1 cellular context compared by ENCODE assay signal in the genomic region with DNA sequence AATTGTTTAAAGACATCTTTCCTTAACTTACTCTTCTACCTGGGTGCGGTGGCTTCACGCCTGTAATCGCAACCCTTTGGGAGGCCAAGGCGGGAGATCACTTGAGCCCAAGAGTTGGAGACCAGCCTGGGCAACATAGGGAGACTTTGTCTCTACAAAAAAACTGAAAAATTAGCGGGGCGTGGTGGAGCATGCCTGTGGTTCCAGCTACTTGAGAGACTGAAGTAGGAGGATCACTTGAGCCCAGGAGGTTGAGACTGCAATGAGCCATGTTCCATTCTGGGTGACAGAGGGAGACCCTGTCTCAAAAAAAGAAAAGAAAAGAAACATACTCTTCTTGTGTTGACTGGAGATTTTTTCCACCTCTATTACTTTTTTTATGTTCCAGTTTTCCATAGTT.
TF ChIP-seq lines count a peak whose summit lies in the region.

No MANE protein-coding gene starts in this region.

TF ChIP-seq in GM23338, 12 proteins besides CTCF, POLR2A, EP300 and RAD21:
- TF ChIP-seq, protein P1, sequence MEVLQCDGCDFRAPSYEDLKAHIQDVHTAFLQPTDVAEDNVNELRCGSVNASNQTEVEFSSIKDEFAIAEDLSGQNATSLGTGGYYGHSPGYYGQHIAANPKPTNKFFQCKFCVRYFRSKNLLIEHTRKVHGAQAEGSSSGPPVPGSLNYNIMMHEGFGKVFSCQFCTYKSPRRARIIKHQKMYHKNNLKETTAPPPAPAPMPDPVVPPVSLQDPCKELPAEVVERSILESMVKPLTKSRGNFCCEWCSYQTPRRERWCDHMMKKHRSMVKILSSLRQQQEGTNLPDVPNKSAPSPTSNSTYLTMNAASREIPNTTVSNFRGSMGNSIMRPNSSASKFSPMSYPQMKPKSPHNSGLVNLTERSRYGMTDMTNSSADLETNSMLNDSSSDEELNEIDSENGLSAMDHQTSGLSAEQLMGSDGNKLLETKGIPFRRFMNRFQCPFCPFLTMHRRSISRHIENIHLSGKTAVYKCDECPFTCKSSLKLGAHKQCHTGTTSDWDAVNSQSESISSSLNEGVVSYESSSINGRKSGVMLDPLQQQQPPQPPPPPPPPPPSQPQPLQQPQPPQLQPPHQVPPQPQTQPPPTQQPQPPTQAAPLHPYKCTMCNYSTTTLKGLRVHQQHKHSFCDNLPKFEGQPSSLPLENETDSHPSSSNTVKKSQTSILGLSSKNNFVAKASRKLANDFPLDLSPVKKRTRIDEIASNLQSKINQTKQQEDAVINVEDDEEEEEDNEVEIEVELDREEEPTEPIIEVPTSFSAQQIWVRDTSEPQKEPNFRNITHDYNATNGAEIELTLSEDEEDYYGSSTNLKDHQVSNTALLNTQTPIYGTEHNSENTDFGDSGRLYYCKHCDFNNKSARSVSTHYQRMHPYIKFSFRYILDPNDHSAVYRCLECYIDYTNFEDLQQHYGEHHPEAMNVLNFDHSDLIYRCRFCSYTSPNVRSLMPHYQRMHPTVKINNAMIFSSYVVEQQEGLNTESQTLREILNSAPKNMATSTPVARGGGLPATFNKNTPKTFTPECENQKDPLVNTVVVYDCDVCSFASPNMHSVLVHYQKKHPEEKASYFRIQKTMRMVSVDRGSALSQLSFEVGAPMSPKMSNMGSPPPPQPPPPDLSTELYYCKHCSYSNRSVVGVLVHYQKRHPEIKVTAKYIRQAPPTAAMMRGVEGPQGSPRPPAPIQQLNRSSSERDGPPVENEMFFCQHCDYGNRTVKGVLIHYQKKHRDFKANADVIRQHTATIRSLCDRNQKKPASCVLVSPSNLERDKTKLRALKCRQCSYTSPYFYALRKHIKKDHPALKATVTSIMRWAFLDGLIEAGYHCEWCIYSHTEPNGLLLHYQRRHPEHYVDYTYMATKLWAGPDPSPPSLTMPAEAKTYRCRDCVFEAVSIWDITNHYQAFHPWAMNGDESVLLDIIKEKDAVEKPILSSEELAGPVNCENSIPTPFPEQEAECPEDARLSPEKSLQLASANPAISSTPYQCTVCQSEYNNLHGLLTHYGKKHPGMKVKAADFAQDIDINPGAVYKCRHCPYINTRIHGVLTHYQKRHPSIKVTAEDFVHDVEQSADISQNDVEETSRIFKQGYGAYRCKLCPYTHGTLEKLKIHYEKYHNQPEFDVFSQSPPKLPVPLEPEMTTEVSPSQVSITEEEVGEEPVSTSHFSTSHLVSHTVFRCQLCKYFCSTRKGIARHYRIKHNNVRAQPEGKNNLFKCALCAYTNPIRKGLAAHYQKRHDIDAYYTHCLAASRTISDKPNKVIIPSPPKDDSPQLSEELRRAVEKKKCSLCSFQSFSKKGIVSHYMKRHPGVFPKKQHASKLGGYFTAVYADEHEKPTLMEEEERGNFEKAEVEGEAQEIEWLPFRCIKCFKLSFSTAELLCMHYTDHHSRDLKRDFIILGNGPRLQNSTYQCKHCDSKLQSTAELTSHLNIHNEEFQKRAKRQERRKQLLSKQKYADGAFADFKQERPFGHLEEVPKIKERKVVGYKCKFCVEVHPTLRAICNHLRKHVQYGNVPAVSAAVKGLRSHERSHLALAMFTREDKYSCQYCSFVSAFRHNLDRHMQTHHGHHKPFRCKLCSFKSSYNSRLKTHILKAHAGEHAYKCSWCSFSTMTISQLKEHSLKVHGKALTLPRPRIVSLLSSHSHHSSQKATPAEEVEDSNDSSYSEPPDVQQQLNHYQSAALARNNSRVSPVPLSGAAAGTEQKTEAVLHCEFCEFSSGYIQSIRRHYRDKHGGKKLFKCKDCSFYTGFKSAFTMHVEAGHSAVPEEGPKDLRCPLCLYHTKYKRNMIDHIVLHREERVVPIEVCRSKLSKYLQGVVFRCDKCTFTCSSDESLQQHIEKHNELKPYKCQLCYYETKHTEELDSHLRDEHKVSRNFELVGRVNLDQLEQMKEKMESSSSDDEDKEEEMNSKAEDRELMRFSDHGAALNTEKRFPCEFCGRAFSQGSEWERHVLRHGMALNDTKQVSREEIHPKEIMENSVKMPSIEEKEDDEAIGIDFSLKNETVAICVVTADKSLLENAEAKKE (CRISPR knock-in tag; IDR thresholded peaks at IDR 0.05), result no peak
- TF ChIP-seq, protein P2, sequence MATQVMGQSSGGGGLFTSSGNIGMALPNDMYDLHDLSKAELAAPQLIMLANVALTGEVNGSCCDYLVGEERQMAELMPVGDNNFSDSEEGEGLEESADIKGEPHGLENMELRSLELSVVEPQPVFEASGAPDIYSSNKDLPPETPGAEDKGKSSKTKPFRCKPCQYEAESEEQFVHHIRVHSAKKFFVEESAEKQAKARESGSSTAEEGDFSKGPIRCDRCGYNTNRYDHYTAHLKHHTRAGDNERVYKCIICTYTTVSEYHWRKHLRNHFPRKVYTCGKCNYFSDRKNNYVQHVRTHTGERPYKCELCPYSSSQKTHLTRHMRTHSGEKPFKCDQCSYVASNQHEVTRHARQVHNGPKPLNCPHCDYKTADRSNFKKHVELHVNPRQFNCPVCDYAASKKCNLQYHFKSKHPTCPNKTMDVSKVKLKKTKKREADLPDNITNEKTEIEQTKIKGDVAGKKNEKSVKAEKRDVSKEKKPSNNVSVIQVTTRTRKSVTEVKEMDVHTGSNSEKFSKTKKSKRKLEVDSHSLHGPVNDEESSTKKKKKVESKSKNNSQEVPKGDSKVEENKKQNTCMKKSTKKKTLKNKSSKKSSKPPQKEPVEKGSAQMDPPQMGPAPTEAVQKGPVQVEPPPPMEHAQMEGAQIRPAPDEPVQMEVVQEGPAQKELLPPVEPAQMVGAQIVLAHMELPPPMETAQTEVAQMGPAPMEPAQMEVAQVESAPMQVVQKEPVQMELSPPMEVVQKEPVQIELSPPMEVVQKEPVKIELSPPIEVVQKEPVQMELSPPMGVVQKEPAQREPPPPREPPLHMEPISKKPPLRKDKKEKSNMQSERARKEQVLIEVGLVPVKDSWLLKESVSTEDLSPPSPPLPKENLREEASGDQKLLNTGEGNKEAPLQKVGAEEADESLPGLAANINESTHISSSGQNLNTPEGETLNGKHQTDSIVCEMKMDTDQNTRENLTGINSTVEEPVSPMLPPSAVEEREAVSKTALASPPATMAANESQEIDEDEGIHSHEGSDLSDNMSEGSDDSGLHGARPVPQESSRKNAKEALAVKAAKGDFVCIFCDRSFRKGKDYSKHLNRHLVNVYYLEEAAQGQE (IDR thresholded peaks at IDR 0.05; ENCODE audit: unreplicated experiment), result no peak
- no peak for TF ChIP-seq POLR2AphosphoS5 (IDR thresholded peaks at IDR 0.05; ENCODE audit: low read depth)
- no peak for TF ChIP-seq JUNB (IDR thresholded peaks at IDR 0.05; ENCODE audit: unreplicated experiment)
